36 cellular contexts compared by ENCODE assay signal in the genomic region with DNA sequence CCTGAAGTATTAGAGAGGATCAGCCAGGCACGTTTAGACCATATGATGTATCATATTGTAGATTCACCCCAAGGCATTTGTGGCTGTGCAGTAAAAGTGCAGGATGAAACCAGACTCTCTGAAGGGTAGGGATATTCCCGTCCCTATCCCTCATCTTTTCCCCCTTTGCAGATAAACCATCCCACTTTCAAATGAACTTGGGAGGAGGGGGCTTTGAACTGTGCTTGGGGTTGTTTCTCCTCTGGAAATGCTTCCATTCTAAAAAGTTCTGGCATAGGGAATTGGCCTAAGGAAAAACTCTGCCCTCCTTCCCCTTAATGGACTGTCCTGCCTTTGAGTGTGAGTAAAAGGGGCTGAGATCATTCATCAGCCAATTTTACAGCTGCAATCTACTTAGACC. TPM values are rescaled to one million over a fixed set of nuclear protein-coding genes. Genes with fewer than 3 reads are reported as not detected.
"Had no signal": no experiment of that assay in that cellular context is flagged by ENCODE, and none has a peak within 500 bp of the region (broad histone marks: within the 10 kb centered on the region; RNA-seq: fewer than 3 reads in every experiment).

No MANE protein-coding gene starts in this region.

- H3K36me3 ChIP-seq: MG63 had no signal

- H3K27ac ChIP-seq: KMS-11 had no signal

- H3K4me2 ChIP-seq: KMS-11 had no signal

- H3K9me3 ChIP-seq: MG63 had no signal

- H3K27me3 ChIP-seq: MG63 had no signal

- H3K4me3 ChIP-seq: MG63 had no signal

- H3K9ac ChIP-seq: KMS-11 had no signal

- DNase-seq: Karpas-422, Kasumi-1, MG63, MM.1S, MV-4-11, NCI-H1048, NCI-H1092, NCI-H1092 treated with DMSO at 0.1 percent for 48 hours, NCI-H1105, NCI-H1105 treated with DMSO at 0.1 percent for 48 hours, NCI-H1417, NCI-H1417 treated with DMSO at 0.1 percent for 48 hours, NCI-H1436, NCI-H1436 treated with DMSO at 0.1 percent for 48 hours, NCI-H146, NCI-H1694, NCI-H1694 treated with DMSO at 0.1 percent for 48 hours, NCI-H187, NCI-H187 treated with DMSO at 0.1 percent for 48 hours, NCI-H1930, NCI-H2029, NCI-H2029 treated with DMSO at 0.1 percent for 48 hours, NCI-H2081, NCI-H2081 treated with DMSO at 0.1 percent for 48 hours, NCI-H2107, NCI-H2171, NCI-H2171 treated with DMSO at 0.1 percent for 48 hours, NCI-H2227 treated with DMSO at 0.1 percent for 48 hours, NCI-H226, NCI-H345, NCI-H446, NCI-H446 treated with DMSO at 0.1 percent for 48 hours, NCI-H510A, NCI-H510A treated with DMSO at 0.1 percent for 48 hours had no signal

RNA-seq across cellular contexts. Expression of a gene that starts 23.8 kb away (rescaled TPM):
- total RNA-seq: LHCN-M2 had no signal
